10 cellular contexts compared by ENCODE assay signal in the genomic region with DNA sequence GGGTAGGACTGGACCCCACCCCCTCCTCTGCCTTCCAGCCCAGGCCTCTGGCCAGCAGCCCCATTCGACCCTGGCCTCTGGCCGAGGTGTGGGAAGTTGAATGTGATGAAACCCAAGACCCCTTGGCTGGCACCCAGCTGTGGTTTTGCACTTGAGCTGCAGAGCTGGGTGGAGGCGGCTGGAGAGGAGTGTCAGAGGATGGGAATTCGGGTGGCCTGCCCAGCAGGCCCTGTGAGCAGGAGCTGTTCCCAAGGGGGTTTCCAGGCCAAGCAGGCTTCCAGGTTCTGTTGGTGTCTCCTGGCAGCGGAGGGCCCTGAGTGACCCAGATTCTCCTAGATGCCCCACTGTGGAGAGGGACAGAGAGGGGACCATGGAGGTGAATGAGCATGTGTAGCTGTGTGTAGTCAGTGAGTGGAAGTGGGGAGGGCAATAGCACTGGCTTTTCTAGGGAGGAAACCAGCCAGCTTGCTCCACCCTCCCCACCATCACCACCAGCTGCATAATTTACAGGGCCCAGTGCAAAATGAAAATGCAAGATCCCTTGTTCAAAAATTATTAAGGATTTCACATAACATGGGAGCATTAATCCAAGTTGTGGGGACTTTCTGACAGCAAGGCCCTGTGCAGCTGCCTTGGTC.
A peak's percentile ranks its signal among the peaks of the same experiment; 100 is the strongest.
DNase-seq lines count a peak whose midpoint lies in the region; ATAC-seq, FAIRE-seq and TF ChIP-seq lines count a peak whose summit lies in the region.
"Had no signal": no experiment of that assay in that cellular context is flagged by ENCODE, and none has a peak within 500 bp of the region (broad histone marks: within the 10 kb centered on the region; RNA-seq: fewer than 3 reads in every experiment).

No MANE protein-coding gene starts in this region.

- no peak overlapping the region for H3K27ac ChIP-seq in lung (ENCODE audit: low read depth in 1 of 2, low read length in 1 of 2)
- H3K27ac ChIP-seq in aorta (ENCODE audit: low read depth in 1 of 2, low read length in 2 of 2), result peak overlapping the region in 1 of 2 donors; percentile 46

- H3K4me1 ChIP-seq in lung (ENCODE audit: control insufficient read depth in 2 of 2, insufficient read depth in 2 of 2, low read length in 2 of 2), result peaks cover 0 to 13% of the 10 kb centered on the region in 2 donors
- no peaks in the 10 kb centered on the region for H3K4me1 ChIP-seq in aorta (ENCODE audit: control insufficient read depth in 1 of 2, insufficient read depth in 2 of 2, low read length in 2 of 2)
- peaks cover 6% of the 10 kb centered on the region for H3K4me1 ChIP-seq in BE2C

- TF ChIP-seq CTCF in bronchial epithelial cell (IDR thresholded peaks at IDR 0.05; ENCODE audit: insufficient read depth, low read length, severe bottlenecking) (no peak), lung (IDR thresholded peaks at IDR 0.05; ENCODE audit: control extremely low read depth, extremely low read depth) (no peak), BE2C (IDR thresholded peaks at IDR 0.05; ENCODE audit: low read depth, low read length) (no peak)

- ATAC-seq in lung (ENCODE audit: insufficient read depth, low FRiP score) (no peak), aorta (ENCODE audit: low FRiP score) (peak; percentile 5), left lobe of liver (no peak)

- DNase-seq in NCI-H2107 treated with DMSO at 0.1 percent for 48 hours (lab: John Stamatoyannopoulos, UW; ENCODE audit: unreplicated experiment), result peak; percentile 22
- no peak for DNase-seq in NCI-H2107 (lab: John Stamatoyannopoulos, UW)
- DNase-seq in bronchial epithelial cell (ENCODE audit: low read depth), result peak; percentile 71
- peak; percentile 73 for DNase-seq in lung (ENCODE audit: low spot score)
- DNase-seq in aorta, result peak; percentile 94 to 95
- DNase-seq in left lobe of liver (ENCODE audit: low spot score), result no peak
- DNase-seq in BE2C, result no peak
- DNase-seq in NCI-H2171 treated with DMSO at 0.1 percent for 48 hours (lab: John Stamatoyannopoulos, UW), result no peak
- DNase-seq: NCI-H1105 treated with DMSO at 0.1 percent for 48 hours had no signal

- H3K27me3 ChIP-seq in bronchial epithelial cell (ENCODE audit: control insufficient read depth, insufficient read depth, low read length) (no peaks in the 10 kb centered on the region), lung (ENCODE audit: control insufficient read depth, insufficient read depth) (no peaks in the 10 kb centered on the region), aorta (ENCODE audit: control insufficient read depth in 1 of 2, insufficient read depth in 2 of 2, low read length in 1 of 2) (no peaks in the 10 kb centered on the region), BE2C (no peaks in the 10 kb centered on the region)

- no peaks in the 10 kb centered on the region for H3K36me3 ChIP-seq in bronchial epithelial cell (ENCODE audit: control insufficient read depth, insufficient read depth, low read length)
- no peaks in the 10 kb centered on the region for H3K36me3 ChIP-seq in lung (ENCODE audit: control insufficient read depth in 2 of 2, insufficient read depth in 2 of 2, low read length in 2 of 2)
- no peaks in the 10 kb centered on the region for H3K36me3 ChIP-seq in aorta (ENCODE audit: control insufficient read depth in 1 of 2, insufficient read depth in 2 of 2, low read length in 1 of 2)
- H3K36me3 ChIP-seq in BE2C, result no peaks in the 10 kb centered on the region

- 32 to 45% methylated on average over 5 of the region's 5 CpGs for WGBS in lung, 2 donors
- WGBS in aorta, 2 donors, result 0 to 4% methylated on average over 5 of the region's 5 CpGs

- intact Hi-C loops in aorta (cut with DNase I), result loop anchor here in 1 of 2 donors (5.0 kb wide), 2 partner anchors 523 to 578 kb away; no protein-coding TSS in a partner anchor

- FAIRE-seq in bronchial epithelial cell (lab: Jason Lieb, UNC), result no peak
- FAIRE-seq: A204.1 had no signal

- H3K9me3 ChIP-seq in lung (ENCODE audit: control insufficient read depth in 2 of 2, insufficient read depth in 1 of 2, low read length in 1 of 2) (no peaks in the 10 kb centered on the region), aorta (ENCODE audit: control insufficient read depth, low read length) (no peaks in the 10 kb centered on the region), BE2C (no peaks in the 10 kb centered on the region)

- H3K4me3 ChIP-seq in bronchial epithelial cell (ENCODE audit: low read depth, low read length), result no peak overlapping the region
- H3K4me3 ChIP-seq in lung, result no peak overlapping the region
- no peak overlapping the region for H3K4me3 ChIP-seq in aorta (ENCODE audit: low read length in 2 of 2)
- H3K4me3 ChIP-seq in BE2C (ENCODE audit: low read depth, low read length), result no peak overlapping the region

Comparison
In these comparisons a context has a peak if more than half of its experiments do, and no peak if none do; other contexts are left out.
1. DNase-seq: peak in NCI-H2107 treated with DMSO at 0.1 percent for 48 hours (single experiment), bronchial epithelial cell (single experiment), lung (single experiment) and aorta (2 of 2); none in NCI-H2107 (single experiment), left lobe of liver (single experiment), BE2C (single experiment) and NCI-H2171 treated with DMSO at 0.1 percent for 48 hours (single experiment).